8 cellular contexts compared by ENCODE assay signal in genomic region chr11:67382481-67383136, GRCh38. TPM values are rescaled to one million over a fixed set of nuclear protein-coding genes. Genes with fewer than 3 reads are reported as not detected.
DNase-seq lines count a peak whose midpoint lies in the region; ATAC-seq and TF ChIP-seq lines count a peak whose summit lies in the region.

No MANE protein-coding gene starts in this region.

- H2AK5ac ChIP-seq in trophoblast cell (ENCODE audit: low read length), result no peak overlapping the region

- H3K23ac ChIP-seq in trophoblast cell (ENCODE audit: low read length), result no peak overlapping the region

- H4K8ac ChIP-seq in trophoblast cell (ENCODE audit: low read depth, low read length), result no peak overlapping the region

- H3K4ac ChIP-seq in trophoblast cell (ENCODE audit: low read depth, low read length), result no peak overlapping the region

- no peaks in the 10 kb centered on the region for H3K27me3 ChIP-seq in gastroesophageal sphincter
- no peaks in the 10 kb centered on the region for H3K27me3 ChIP-seq in trophoblast cell (ENCODE audit: insufficient read depth, low read length)
- no peaks in the 10 kb centered on the region for H3K27me3 ChIP-seq in upper lobe of right lung

- H4K91ac ChIP-seq in trophoblast cell (ENCODE audit: low read depth, low read length), result no peak overlapping the region

- H2BK120ac ChIP-seq in trophoblast cell (ENCODE audit: insufficient read depth, low read length, poor library complexity), result no peak overlapping the region

- WGBS in gastroesophageal sphincter (ENCODE audit: low coverage in 1 of 2), 2 donors, result 69% methylated on average over 4 of the region's 12 CpGs; no CpG with 5 or more reads in 1 of the 2 donors
- WGBS in trophoblast cell (ENCODE audit: extremely low coverage, insufficient coverage, insufficient read length), result no CpG with 5 or more reads among the region's 12 CpGs

- no peak overlapping the region for H4K12ac ChIP-seq in trophoblast cell (ENCODE audit: low read depth, low read length)

- in situ Hi-C loops in SK-MEL-5 (cut with HindIII; ENCODE audit: low pct_unique_long_range_greater_than_20kb, low sequenced_read_pairs), result no loop called here

- TF ChIP-seq POLR2A in gastroesophageal sphincter (IDR thresholded peaks at IDR 0.05), result no peak

- no peak overlapping the region for H3K14ac ChIP-seq in trophoblast cell (ENCODE audit: low read length)

- H3K27ac ChIP-seq in gastroesophageal sphincter (no peak overlapping the region), trophoblast cell (ENCODE audit: low read depth, low read length) (no peak overlapping the region), upper lobe of right lung (no peak overlapping the region)

- TF ChIP-seq CTCF in gastroesophageal sphincter (IDR thresholded peaks at IDR 0.05) (peak in 3 of 4 experiments; percentile 97 to 100 (median 98)), upper lobe of right lung (IDR thresholded peaks at IDR 0.05) (peak; percentile 97)

- H3K4me1 ChIP-seq in gastroesophageal sphincter (peaks cover 0 to 24% (median 0%) of the 10 kb centered on the region in 3 donors), trophoblast cell (ENCODE audit: control insufficient read depth in 1 of 2, insufficient read depth in 2 of 2, low read length in 2 of 2) (peaks cover 13 to 15% of the 10 kb centered on the region in 2 experiments), upper lobe of right lung (peaks cover 9% of the 10 kb centered on the region)

- no peak for TF ChIP-seq EP300 in gastroesophageal sphincter (IDR thresholded peaks at IDR 0.05)

- H2BK12ac ChIP-seq in trophoblast cell (ENCODE audit: low read length), result no peak overlapping the region

- no peak overlapping the region for H3K9ac ChIP-seq in trophoblast cell (ENCODE audit: low read length)

- DNase-seq in DMS153 (lab: John Stamatoyannopoulos, UW), result peak; percentile 6
- DNase-seq in DMS153 treated with DMSO at 0.1 percent for 48 hours (lab: John Stamatoyannopoulos, UW; ENCODE audit: unreplicated experiment), result no peak
- DNase-seq in LHCN-M2 (ENCODE audit: low read depth), result peak; percentile 72
- DNase-seq in SK-MEL-5 (ENCODE audit: low read depth, low spot score), result peak; percentile 75
- DNase-seq in activated naive CD4-positive, alpha-beta T cell treated with Interleukin-2 at 50 U/mL for 16 hours, result peak; percentile 86
- peak; percentile 65 to 92 for DNase-seq in trophoblast cell
- peak; percentile 88 for DNase-seq in upper lobe of right lung

- H3K79me1 ChIP-seq in trophoblast cell (ENCODE audit: low read length), result peaks cover 7% of the 10 kb centered on the region

- ATAC-seq in gastroesophageal sphincter (peak; percentile 82), upper lobe of right lung (peak; percentile 94)

- no peak overlapping the region for H2AFZ ChIP-seq in trophoblast cell (ENCODE audit: insufficient read depth, low read length, poor library complexity)

- intact Hi-C loops in upper lobe of right lung (cut with DNase I), result no loop called here

- H3K9me3 ChIP-seq in gastroesophageal sphincter, result no peaks in the 10 kb centered on the region
- peaks cover 1% of the 10 kb centered on the region for H3K9me3 ChIP-seq in trophoblast cell (ENCODE audit: insufficient read depth, low read depth, low read length)
- H3K9me3 ChIP-seq in upper lobe of right lung, result no peaks in the 10 kb centered on the region

- H3K36me3 ChIP-seq in gastroesophageal sphincter (no peaks in the 10 kb centered on the region), trophoblast cell (ENCODE audit: control insufficient read depth in 1 of 2, insufficient read depth in 2 of 2, low read length in 2 of 2) (no peaks in the 10 kb centered on the region), upper lobe of right lung (no peaks in the 10 kb centered on the region)

- H3K18ac ChIP-seq in trophoblast cell (ENCODE audit: low read length), result no peak overlapping the region

- H2BK5ac ChIP-seq in trophoblast cell (ENCODE audit: low read depth, low read length, poor library complexity), result no peak overlapping the region

- no peak overlapping the region for H3K4me2 ChIP-seq in trophoblast cell (ENCODE audit: low read length)

- H3K4me3 ChIP-seq in gastroesophageal sphincter, result no peak overlapping the region
- no peak overlapping the region for H3K4me3 ChIP-seq in trophoblast cell (ENCODE audit: low read depth, low read length)
- no peak overlapping the region for H3K4me3 ChIP-seq in upper lobe of right lung

- no peaks in the 10 kb centered on the region for H3K79me2 ChIP-seq in trophoblast cell (ENCODE audit: control insufficient read depth, insufficient read depth, low read length, poor library complexity)

RNA-seq across cellular contexts. Expression of gene RAD9A, which starts 9.2 kb away (rescaled TPM):
- 6.7 and 12.3 TPM in 2 replicates for total RNA-seq in LHCN-M2 (2014; rRNA removed)
- polyA plus RNA-seq in LHCN-M2 (2012), result 8.1 TPM
- 6.6 and 8.1 TPM in 2 replicates for total RNA-seq in SK-MEL-5 (2014; rRNA removed; shearing (Covaris generic))
- polyA plus RNA-seq in SK-MEL-5 (2015; cell fraction: cytosol; rRNA removed), result 9.4 and 12.6 TPM in 2 replicates
- 60.3 and 78.0 TPM in 2 replicates for polyA plus RNA-seq in SK-MEL-5 (2015; cell fraction: nucleus; rRNA removed)
- 10 to 100 TPM in 2 of 4 donors, 1 to 10 TPM in 2; 8.5 to 16.0 (median 11.1) TPM for total RNA-seq in gastroesophageal sphincter
- 13.2 and 14.2 TPM in 2 replicates for polyA plus RNA-seq in trophoblast cell (2013)
- total RNA-seq in upper lobe of right lung, result 20.7 TPM

RNA-seq across cellular contexts. Expression of gene CLCF1, which starts 9.2 kb away (rescaled TPM):
- total RNA-seq in LHCN-M2 (2014; rRNA removed) (16.1 and 19.8 TPM in 2 replicates), gastroesophageal sphincter (10 to 100 TPM in 1 of 4 donors, 1 to 10 TPM in 3; 6.1 to 21.7 (median 9.4) TPM), upper lobe of right lung (4.0 TPM)
- polyA plus RNA-seq in LHCN-M2 (2012), result 9.9 TPM
- 0.45 TPM in 1 of 2 replicates, not detected in the other for total RNA-seq in SK-MEL-5 (2014; rRNA removed; shearing (Covaris generic))
- polyA plus RNA-seq in SK-MEL-5 (2015; cell fraction: cytosol; rRNA removed), result 0.29 and 0.90 TPM in 2 replicates
- polyA plus RNA-seq in SK-MEL-5 (2015; cell fraction: nucleus; rRNA removed), result 0.58 and 1.9 TPM in 2 replicates
- 3.1 TPM in 2 replicates for polyA plus RNA-seq in trophoblast cell (2013)

RNA-seq across cellular contexts. Expression of gene PPP1CA, which starts 19.0 kb away (rescaled TPM):
- 239 and 247 TPM in 2 replicates for total RNA-seq in LHCN-M2 (2014; rRNA removed)
- 290 TPM for polyA plus RNA-seq in LHCN-M2 (2012)
- total RNA-seq in SK-MEL-5 (2014; rRNA removed; shearing (Covaris generic)), result 173 and 193 TPM in 2 replicates
- 140 and 153 TPM in 2 replicates for polyA plus RNA-seq in SK-MEL-5 (2015; cell fraction: cytosol; rRNA removed)
- 27.7 and 44.5 TPM in 2 replicates for polyA plus RNA-seq in SK-MEL-5 (2015; cell fraction: nucleus; rRNA removed)
- total RNA-seq in gastroesophageal sphincter, result 10 to 100 TPM; 49.9 to 78.6 (median 63.4) TPM
- polyA plus RNA-seq in trophoblast cell (2013), result 208 and 213 TPM in 2 replicates
- total RNA-seq in upper lobe of right lung, result 134 TPM

RNA-seq across cellular contexts. Expression of gene TBC1D10C, which starts 21.3 kb away (rescaled TPM):
- total RNA-seq in LHCN-M2 (2014; rRNA removed), result not detected in 2 replicates
- 0.13 TPM for polyA plus RNA-seq in LHCN-M2 (2012)
- not detected in 2 replicates for total RNA-seq in SK-MEL-5 (2014; rRNA removed; shearing (Covaris generic))
- not detected in 2 replicates for polyA plus RNA-seq in SK-MEL-5 (2015; cell fraction: cytosol; rRNA removed)
- 1.2 TPM in 1 of 2 replicates, not detected in the other for polyA plus RNA-seq in SK-MEL-5 (2015; cell fraction: nucleus; rRNA removed)
- total RNA-seq in gastroesophageal sphincter, result 1 to 10 TPM in 3 of 4 donors, under 1 TPM in 1; 0.30 to 2.0 (median 1.5) TPM
- 0.04 and 0.15 TPM in 2 replicates for polyA plus RNA-seq in trophoblast cell (2013)
- total RNA-seq in upper lobe of right lung, result 26.8 TPM

RNA-seq across cellular contexts. Expression of gene POLD4, which starts 29.3 kb away (rescaled TPM):
- total RNA-seq in LHCN-M2 (2014; rRNA removed), result 114 and 138 TPM in 2 replicates
- 172 TPM for polyA plus RNA-seq in LHCN-M2 (2012)
- total RNA-seq in SK-MEL-5 (2014; rRNA removed; shearing (Covaris generic)), result 20.2 and 21.8 TPM in 2 replicates
- 40.0 and 41.4 TPM in 2 replicates for polyA plus RNA-seq in SK-MEL-5 (2015; cell fraction: cytosol; rRNA removed)
- polyA plus RNA-seq in SK-MEL-5 (2015; cell fraction: nucleus; rRNA removed), result 87.6 and 94.3 TPM in 2 replicates
- total RNA-seq in gastroesophageal sphincter, result 10 to 100 TPM; 65.7 to 87.3 (median 74.4) TPM
- polyA plus RNA-seq in trophoblast cell (2013), result 45.2 and 45.7 TPM in 2 replicates
- 69.3 TPM for total RNA-seq in upper lobe of right lung
